8 cellular contexts compared by ENCODE assay signal in genomic region chr3:197749315-197749600, GRCh38. TPM values are rescaled to one million over a fixed set of nuclear protein-coding genes. Genes with fewer than 3 reads are reported as not detected.
A peak's percentile ranks its signal among the peaks of the same experiment; 100 is the strongest.
DNase-seq lines count a peak whose midpoint lies in the region; ATAC-seq and TF ChIP-seq lines count a peak whose summit lies in the region.

No MANE protein-coding gene starts in this region.

- H3K36me3 Mint-ChIP-seq in progenitor cell of endocrine pancreas (ENCODE audit: insufficient read depth), result no peaks in the 10 kb centered on the region

- peak overlapping the region; percentile 91 for H3K4me3 Mint-ChIP-seq in progenitor cell of endocrine pancreas (ENCODE audit: low read depth)

- peaks cover 13% of the 10 kb centered on the region for H3K4me1 Mint-ChIP-seq in progenitor cell of endocrine pancreas (ENCODE audit: low read depth)

- no peak for TF ChIP-seq CTCF in progenitor cell of endocrine pancreas (IDR thresholded peaks at IDR 0.05; ENCODE audit: unreplicated experiment)

- peak; percentile 72 for DNase-seq in AG08396 (ENCODE audit: low spot score)
- DNase-seq in NCI-H524 treated with DMSO at 0.1 percent for 48 hours (lab: John Stamatoyannopoulos, UW), result peak; percentile 63
- peak; percentile 66 for DNase-seq in activated naive CD4-positive, alpha-beta T cell treated with Interleukin-2 at 50 U/mL for 16 hours
- no peak for DNase-seq in Right ventricle myocardium superior
- DNase-seq in progenitor cell of endocrine pancreas (ENCODE audit: low spot score, unreplicated experiment), result no peak
- DNase-seq in NCI-H1048 (lab: John Stamatoyannopoulos, UW), result no peak

- peaks cover 6% of the 10 kb centered on the region for H3K27me3 Mint-ChIP-seq in progenitor cell of endocrine pancreas

- ATAC-seq in GM18517 (IDR thresholded peaks at IDR 0.05; ENCODE audit: unreplicated experiment), result peak; percentile 41
- ATAC-seq in HG03025 (IDR thresholded peaks at IDR 0.05; ENCODE audit: low FRiP score, unreplicated experiment), result peak; percentile 28
- ATAC-seq in Right ventricle myocardium superior (ENCODE audit: poor library complexity), result peak; percentile 23

- intact Hi-C loops in Right ventricle myocardium superior (cut with DNase I), result no loop called here

- no peaks in the 10 kb centered on the region for H3K9me3 Mint-ChIP-seq in progenitor cell of endocrine pancreas (ENCODE audit: low read depth)

- H3K27ac Mint-ChIP-seq in progenitor cell of endocrine pancreas, result peak overlapping the region; percentile 95

RNA-seq across cellular contexts. Expression of gene FYTTD1, which starts 0.4 kb away (rescaled TPM):
- total RNA-seq in Right ventricle myocardium superior, result 66.9 TPM
- total RNA-seq in progenitor cell of endocrine pancreas, result 42.3 and 50.8 TPM in 2 replicates

RNA-seq across cellular contexts. Expression of gene RUBCN, which starts 12.6 kb away (rescaled TPM):
- total RNA-seq in Right ventricle myocardium superior (15.1 TPM), progenitor cell of endocrine pancreas (29.0 and 30.4 TPM in 2 replicates)

RNA-seq across cellular contexts. Expression of gene LRCH3, which starts 41.8 kb away (rescaled TPM):
- total RNA-seq in Right ventricle myocardium superior (18.0 TPM), progenitor cell of endocrine pancreas (73.3 and 84.3 TPM in 2 replicates)

Comparison
In these comparisons a context has a peak if more than half of its experiments do, and no peak if none do; other contexts are left out.
1. DNase-seq: peak in AG08396 (single experiment), NCI-H524 treated with DMSO at 0.1 percent for 48 hours (single experiment) and activated naive CD4-positive, alpha-beta T cell treated with Interleukin-2 at 50 U/mL for 16 hours (single experiment); none in Right ventricle myocardium superior (single experiment), progenitor cell of endocrine pancreas (single experiment) and NCI-H1048 (single experiment).
2. Peak in every context shown above with its lines, with median percentiles within 50 percentile points of each other: ATAC-seq.